15 cellular contexts compared by ENCODE assay signal in the genomic region with DNA sequence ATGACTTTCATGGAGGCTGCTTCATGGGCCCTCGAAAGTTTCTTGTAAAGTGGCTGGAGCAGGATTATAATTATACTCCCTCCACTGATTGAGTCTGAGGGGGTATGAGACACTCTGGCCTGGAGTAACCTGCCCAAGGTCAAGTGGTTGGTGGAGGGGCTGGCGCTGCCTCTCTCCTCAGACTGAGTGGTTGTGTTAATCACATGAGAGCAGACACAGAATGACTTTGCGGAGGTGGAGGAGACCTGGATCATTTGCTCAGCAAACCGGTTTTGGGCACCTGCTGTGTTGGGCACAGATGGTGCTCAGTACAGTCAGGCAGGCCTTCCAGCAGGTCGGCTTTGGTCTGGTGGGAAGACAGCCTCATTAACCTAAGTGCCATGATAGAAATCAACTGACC. TPM values are rescaled to one million over a fixed set of nuclear protein-coding genes. Genes with fewer than 3 reads are reported as not detected.
DNase-seq lines count a peak whose midpoint lies in the region; TF ChIP-seq lines count a peak whose summit lies in the region.
"Had no signal": no experiment of that assay in that cellular context is flagged by ENCODE, and none has a peak within 500 bp of the region (broad histone marks: within the 10 kb centered on the region; RNA-seq: fewer than 3 reads in every experiment).

No MANE protein-coding gene starts in this region.

- H3K4me1 ChIP-seq in breast epithelium = no peaks in the 10 kb centered on the region
- H3K4me1 ChIP-seq in hepatocyte (ENCODE audit: insufficient read depth) = peaks cover 3% of the 10 kb centered on the region

- H3K27ac ChIP-seq in breast epithelium = no peak overlapping the region
- no peak overlapping the region for H3K27ac ChIP-seq in hepatocyte

- H3K9me3 Mint-ChIP-seq in MCF 10A (ENCODE audit: unreplicated experiment) (no peaks in the 10 kb centered on the region), glutamatergic neuron (ENCODE audit: unreplicated experiment) (peaks cover 25% of the 10 kb centered on the region), type B pancreatic cell (no peaks in the 10 kb centered on the region)
- H3K9me3 Mint-ChIP-seq: natural killer cell; T-helper 1 cell treated with Interleukin-12 subunit alpha and Interleukin-12 subunit beta and Interleukin-4 antibody, amounts not matched to agents 30 μg/mL and 1 μg/mL, for 36 hours had no signal

- no peak for TF ChIP-seq POLR2A in breast epithelium (IDR thresholded peaks at IDR 0.05)

- peak overlapping the region; percentile 63 for H3K27ac Mint-ChIP-seq in MCF 10A (ENCODE audit: low read depth, unreplicated experiment)
- peak overlapping the region; percentile 98 for H3K27ac Mint-ChIP-seq in glutamatergic neuron (ENCODE audit: unreplicated experiment)
- peak overlapping the region; percentile 30 for H3K27ac Mint-ChIP-seq in type B pancreatic cell
- H3K27ac Mint-ChIP-seq: T-helper 1 cell treated with Interleukin-12 subunit alpha and Interleukin-12 subunit beta and Interleukin-4 antibody, amounts not matched to agents 30 μg/mL and 1 μg/mL, for 36 hours had no signal

- H3K27me3 ChIP-seq in breast epithelium (no peaks in the 10 kb centered on the region), hepatocyte (no peaks in the 10 kb centered on the region)

- peaks cover 79% of the 10 kb centered on the region for H4K20me1 ChIP-seq in hepatocyte (ENCODE audit: insufficient read depth, poor library complexity, severe bottlenecking)

- POLR2A ChIA-PET in MCF 10A (lab: Yijun Ruan, JAX) (interaction anchor here (2.0 kb wide), 1 partner anchor 11 kb away, joined by 7 read pairs; no protein-coding TSS in a partner anchor), HEK293T (lab: Yijun Ruan, JAX) (no interaction called here)

- H3K9me2 ChIP-seq in hepatocyte (replicated peaks; ENCODE audit: insufficient read depth) = no peaks in the 10 kb centered on the region

- H3K4me3 Mint-ChIP-seq in MCF 10A (ENCODE audit: unreplicated experiment) (no peak overlapping the region), glutamatergic neuron (ENCODE audit: unreplicated experiment) (peak overlapping the region; percentile 82), type B pancreatic cell (no peak overlapping the region)
- H3K4me3 Mint-ChIP-seq: natural killer cell; T-helper 1 cell treated with Interleukin-12 subunit alpha and Interleukin-12 subunit beta and Interleukin-4 antibody, amounts not matched to agents 30 μg/mL and 1 μg/mL, for 36 hours had no signal

- H3K36me3 Mint-ChIP-seq in MCF 10A (ENCODE audit: insufficient read depth, unreplicated experiment) = peaks cover 26% of the 10 kb centered on the region
- peaks cover 6% of the 10 kb centered on the region for H3K36me3 Mint-ChIP-seq in glutamatergic neuron (ENCODE audit: unreplicated experiment)
- H3K36me3 Mint-ChIP-seq in type B pancreatic cell = peaks cover 20% of the 10 kb centered on the region
- H3K36me3 Mint-ChIP-seq: natural killer cell had no signal

- H3K9me3 ChIP-seq in breast epithelium (no peaks in the 10 kb centered on the region), hepatocyte (ENCODE audit: low read depth) (no peaks in the 10 kb centered on the region)

- intact Hi-C loops in MCF 10A (cut with micrococcal nuclease) (no loop called here), breast epithelium (cut with DNase I; ENCODE audit: low total_unique reads) (no loop called here)

- 67% methylated on average over 5 of the region's 5 CpGs for WGBS in hepatocyte (ENCODE audit: low lambda C conversion rate, missing lambda C conversion rate)

- no peak for DNase-seq in MCF 10A (ENCODE audit: unreplicated experiment)
- DNase-seq in breast epithelium (ENCODE audit: low spot score in 2 of 2) = no peak
- DNase-seq in NCI-H510A treated with DMSO at 0.1 percent for 48 hours (lab: John Stamatoyannopoulos, UW) = peak; percentile 92
- no peak for DNase-seq in glutamatergic neuron
- DNase-seq in type B pancreatic cell (ENCODE audit: extremely low spot score, unreplicated experiment) = no peak
- no peak for DNase-seq in hepatocyte (ENCODE audit: low spot score)
- no peak for DNase-seq in AG08395 (ENCODE audit: low spot score)
- no peak for DNase-seq in HEK293T (ENCODE audit: extremely low spot score)
- DNase-seq: amygdala; GOT3; KBM-7; natural killer cell; stimulated activated CD4-positive, alpha-beta T cell treated with anti-CD3 and anti-CD28 coated beads, Interleukin-15, amount 100 ng/mL, for 24 hours had no signal

- H3K4me3 ChIP-seq in breast epithelium (no peak overlapping the region), hepatocyte (no peak overlapping the region)

- no peaks in the 10 kb centered on the region for H3K36me3 ChIP-seq in breast epithelium
- no peaks in the 10 kb centered on the region for H3K36me3 ChIP-seq in hepatocyte (replicated peaks; ENCODE audit: insufficient read depth, low read depth)

- BruUV-seq in MCF 10A (replicated peaks; lab: Mats Ljungman, UMichigan) = no TSS peak

- H3K4me1 Mint-ChIP-seq in MCF 10A (ENCODE audit: insufficient read depth, unreplicated experiment) (peaks cover 18% of the 10 kb centered on the region), glutamatergic neuron (ENCODE audit: low read depth, unreplicated experiment) (peaks cover 54% of the 10 kb centered on the region), type B pancreatic cell (ENCODE audit: unreplicated experiment) (peaks cover 47% of the 10 kb centered on the region)

- no peak overlapping the region for H2AFZ ChIP-seq in hepatocyte

- TF ChIP-seq CTCF in MCF 10A (IDR thresholded peaks at IDR 0.05; ENCODE audit: unreplicated experiment) (no peak), breast epithelium (IDR thresholded peaks at IDR 0.05) (no peak), glutamatergic neuron (IDR thresholded peaks at IDR 0.05; ENCODE audit: partially characterized antibody, unreplicated experiment) (no peak), type B pancreatic cell (conservative IDR thresholded peaks at IDR 0.05) (no peak), hepatocyte (IDR thresholded peaks at IDR 0.05; ENCODE audit: poor library complexity) (no peak)

- H3K27me3 Mint-ChIP-seq in MCF 10A (ENCODE audit: insufficient read depth, unreplicated experiment) (no peaks in the 10 kb centered on the region), glutamatergic neuron (ENCODE audit: unreplicated experiment) (peaks cover 16% of the 10 kb centered on the region), type B pancreatic cell (no peaks in the 10 kb centered on the region)

- CTCF ChIA-PET in MCF 10A (lab: Yijun Ruan, JAX) = no interaction called here
- CTCF ChIA-PET in HEK293T (lab: Yijun Ruan, JAX) = no interaction called here

- no peak overlapping the region for H3K4me2 ChIP-seq in hepatocyte

- peaks cover 100% of the 10 kb centered on the region for H3K79me2 ChIP-seq in hepatocyte

TF ChIP-seq in HEK293T, 16 proteins besides CTCF, POLR2A, EP300 and RAD21:
- TF ChIP-seq TARDBP (IDR thresholded peaks at IDR 0.05) = no peak

RNA-seq across cellular contexts. Expression of a gene that starts 11.8 kb away (rescaled TPM):
- total RNA-seq in MCF 10A (2022) (62.2 and 77.9 TPM in 2 replicates), breast epithelium (10 to 100 TPM; 25.3 to 44.6 (median 35.1) TPM), glutamatergic neuron (ENCODE audit: unreplicated experiment) (268 TPM), type B pancreatic cell (ENCODE audit: low replicate concordance) (61.2 and 71.6 TPM in 2 replicates), hepatocyte (42.2 and 50.4 TPM in 2 replicates)
- 38.8 and 41.3 TPM in 2 replicates for polyA plus RNA-seq in hepatocyte

RNA-seq across cellular contexts. Expression of a gene that starts 46.9 kb away (rescaled TPM):
- total RNA-seq in MCF 10A (2022) (8.5 and 8.8 TPM in 2 replicates), breast epithelium (1 to 10 TPM; 1.3 to 4.8 (median 2.9) TPM), glutamatergic neuron (ENCODE audit: unreplicated experiment) (2.0 TPM), type B pancreatic cell (ENCODE audit: low replicate concordance) (6.8 and 18.4 TPM in 2 replicates), hepatocyte (1.8 and 2.7 TPM in 2 replicates)
- polyA plus RNA-seq in hepatocyte = 4.8 and 5.3 TPM in 2 replicates

RNA-seq across cellular contexts. Expression of a gene that starts 50.3 kb away (rescaled TPM):
- total RNA-seq in MCF 10A (2022) = not detected in 2 replicates
- under 1 TPM in 1 of 3 donors, not detected in 2; 0.29 TPM for total RNA-seq in breast epithelium
- 1.7 TPM for total RNA-seq in glutamatergic neuron (ENCODE audit: unreplicated experiment)
- total RNA-seq in type B pancreatic cell (ENCODE audit: low replicate concordance) = 0.93 and 1.5 TPM in 2 replicates
- total RNA-seq in hepatocyte = not detected in 2 replicates
- polyA plus RNA-seq in hepatocyte = 1.0 and 1.4 TPM in 2 replicates
- total RNA-seq: endothelial cell of umbilical vein had no signal
- polyA plus RNA-seq: endothelial cell of umbilical vein had no signal

Comparison
In these comparisons a context has a peak if more than half of its experiments do, and no peak if none do; other contexts are left out.
1. H3K27ac Mint-ChIP-seq: peak in every context shown above with its lines; median percentile 98 in glutamatergic neuron; 63 in MCF 10A; 30 in type B pancreatic cell.